1 cellular context compared by ENCODE assay signal in genomic region chr12:108734200-108734906, GRCh38.
TF ChIP-seq lines count a peak whose summit lies in the region.

No MANE protein-coding gene starts in this region.

TF ChIP-seq in WTC11, 78 proteins besides CTCF, POLR2A, EP300 and RAD21 (continued from another document):
- TF ChIP-seq IRF1 (CRISPR knock-in tag; IDR thresholded peaks at IDR 0.05) (no peak), ARID4B (CRISPR knock-in tag; IDR thresholded peaks at IDR 0.05; ENCODE audit: borderline replicate concordance) (no peak), MXD4 (CRISPR knock-in tag; IDR thresholded peaks at IDR 0.05; ENCODE audit: borderline replicate concordance) (no peak), AR (CRISPR knock-in tag; IDR thresholded peaks at IDR 0.05) (no peak)
